ENCODE assay signal across 26 cellular contexts in the genomic region with DNA sequence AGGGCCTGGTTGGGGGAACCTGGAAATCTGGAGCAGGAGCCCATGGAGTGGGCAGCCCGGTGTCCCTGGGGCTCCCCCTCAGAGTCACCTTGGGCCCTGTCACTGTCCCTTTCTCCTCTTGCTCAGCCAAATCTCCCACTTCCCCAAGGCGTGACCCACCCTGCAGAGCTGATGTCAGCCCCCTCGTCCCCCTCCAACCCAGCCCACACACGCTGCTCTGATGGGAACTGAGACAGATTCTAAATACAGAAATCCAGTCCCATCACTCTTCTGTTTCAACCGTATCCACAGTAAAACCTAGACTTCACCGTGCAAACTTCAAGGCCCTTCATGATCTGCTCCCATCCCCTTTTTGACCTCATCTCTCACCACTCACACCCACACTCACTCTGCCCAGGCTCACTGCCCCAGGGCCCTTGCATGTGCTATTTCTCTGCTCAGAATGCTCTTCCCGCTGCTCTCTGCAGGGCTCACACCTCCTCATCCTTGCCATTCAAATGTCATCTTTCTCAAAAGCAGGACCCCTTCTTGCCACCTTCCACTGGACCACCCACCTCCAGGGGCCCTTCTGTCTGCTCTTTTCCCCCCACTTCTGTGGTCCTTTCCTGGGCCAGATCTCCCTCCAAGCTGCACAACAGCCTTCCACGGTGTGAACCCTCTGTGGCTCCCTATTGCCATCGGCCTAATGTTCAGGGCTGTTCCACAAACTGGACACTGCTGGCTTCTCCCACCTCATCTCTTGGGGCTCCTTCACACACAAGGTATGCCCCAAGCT. TPM values are rescaled to one million over a fixed set of nuclear protein-coding genes. Genes with fewer than 3 reads are reported as not detected.
DNase-seq lines count a peak whose midpoint lies in the region; ATAC-seq, FAIRE-seq and TF ChIP-seq lines count a peak whose summit lies in the region.
"Had no signal": no experiment of that assay in that cellular context is flagged by ENCODE, and none has a peak within 500 bp of the region (broad histone marks: within the 10 kb centered on the region; RNA-seq: fewer than 3 reads in every experiment).

No MANE protein-coding gene starts in this region.

- H3K9ac ChIP-seq in liver (ENCODE audit: low read depth in 1 of 2, low read length in 2 of 2): no peak overlapping the region
- H3K9ac ChIP-seq: KMS-11 had no signal

- H3K36me3 ChIP-seq in liver (ENCODE audit: control insufficient read depth in 4 of 4, insufficient read depth in 3 of 4, low read depth in 1 of 4, low read length in 3 of 4) (peaks cover 5 to 50% (median 39%) of the 10 kb centered on the region in 4 donors), tibial artery (peaks cover 57 to 71% (median 57%) of the 10 kb centered on the region in 3 donors)

- WGBS in liver: 86% methylated on average over 9 of the region's 9 CpGs

- TF ChIP-seq RAD21 in liver (IDR thresholded peaks at IDR 0.05): no peak

- intact Hi-C loops in dendritic cell treated with granulocyte-macrophage colony-stimulating factor and Interleukin-4, amounts not matched to agents 40 ng/mL and 50 ng/mL, for 4 days (cut with micrococcal nuclease): no loop called here
- intact Hi-C loops in tibial artery (cut with DNase I; ENCODE audit: low total_unique reads): no loop called here

- H3K27ac Mint-ChIP-seq in dendritic cell treated with granulocyte-macrophage colony-stimulating factor and Interleukin-4, amounts not matched to agents 40 ng/mL and 50 ng/mL, for 4 days: peak overlapping the region; percentile 25
- H3K27ac Mint-ChIP-seq: activated T-cell treated with anti-CD3 and anti-CD28 coated beads, Interleukin-2, amount 50 U/mL, for 24 hours; stimulated activated naive CD8-positive, alpha-beta T cell treated with anti-CD3 and anti-CD28 coated beads, Interleukin-15, Interleukin-2, amounts not matched to agents 100 ng/mL and 50 ng/mL, for 24 hours had no signal

- FAIRE-seq in GM12891 (lab: Jason Lieb, UNC): no peak

- H3K4me3 ChIP-seq in liver (ENCODE audit: low read depth in 1 of 3, low read length in 3 of 3) (no peak overlapping the region), tibial artery (no peak overlapping the region)
- H3K4me3 ChIP-seq: body of pancreas, psoas muscle had no signal

- H3K9me3 ChIP-seq in liver (ENCODE audit: control insufficient read depth in 4 of 4, low read length in 3 of 4) (no peaks in the 10 kb centered on the region), tibial artery (no peaks in the 10 kb centered on the region)
- H3K9me3 ChIP-seq: body of pancreas, Caco-2, psoas muscle had no signal

- TF ChIP-seq CTCF in liver (IDR thresholded peaks at IDR 0.05; ENCODE audit: low read depth, low read length, missing input control) (no peak), tibial artery (IDR thresholded peaks at IDR 0.05) (no peak)

- H3K27me3 ChIP-seq in liver (ENCODE audit: control insufficient read depth in 4 of 4, insufficient read depth in 4 of 4, low read length in 3 of 4): no peaks in the 10 kb centered on the region
- no peaks in the 10 kb centered on the region for H3K27me3 ChIP-seq in tibial artery
- H3K27me3 ChIP-seq: body of pancreas had no signal

- H3K4me1 ChIP-seq in liver (ENCODE audit: control insufficient read depth in 4 of 4, insufficient read depth in 4 of 4, low read length in 3 of 4) (peaks cover 14 to 92% (median 71%) of the 10 kb centered on the region in 4 donors), tibial artery (peaks cover 14 to 72% (median 61%) of the 10 kb centered on the region in 4 donors)

- no peak for ATAC-seq in HG03469 (IDR thresholded peaks at IDR 0.05; ENCODE audit: unreplicated experiment)
- ATAC-seq: body of pancreas, psoas muscle had no signal

- H3K27ac ChIP-seq in liver (ENCODE audit: low read depth in 1 of 2, low read length in 2 of 2) (peak overlapping the region; percentile 13 to 36), tibial artery (peak overlapping the region; percentile 53 to 84)
- H3K27ac ChIP-seq: body of pancreas, KMS-11, psoas muscle, VCaP had no signal

- DNase-seq in GM12891 (ENCODE audit: insufficient read length, low spot score) (no peak), tibial artery (no peak), SW 1271 (lab: John Stamatoyannopoulos, UW) (no peak), DMS79 (lab: John Stamatoyannopoulos, UW) (no peak)
- DNase-seq: activated CD4-positive, alpha-beta T cell treated with anti-CD3 and anti-CD28 coated beads for 48 hours; activated naive CD4-positive, alpha-beta T cell; activated T-cell treated with anti-CD3 and anti-CD28 coated beads, Interleukin-2, amount 50 U/mL, for 24 hours; body of pancreas; Caco-2; DND-41; effector CD4-positive, alpha-beta T cell; erythroblast; H9; mesenchymal stem cell; MM.1S; NCI-H1417 treated with DMSO at 0.1 percent for 48 hours; NCI-H2107; NCI-H446 treated with DMSO at 0.1 percent for 48 hours had no signal

- H3K9me3 Mint-ChIP-seq in dendritic cell treated with granulocyte-macrophage colony-stimulating factor and Interleukin-4, amounts not matched to agents 40 ng/mL and 50 ng/mL, for 4 days: no peaks in the 10 kb centered on the region
- H3K9me3 Mint-ChIP-seq: activated T-cell treated with anti-CD3 and anti-CD28 coated beads, Interleukin-2, amount 50 U/mL, for 24 hours; H9; stimulated activated naive CD8-positive, alpha-beta T cell treated with anti-CD3 and anti-CD28 coated beads, Interleukin-15, Interleukin-2, amounts not matched to agents 100 ng/mL and 50 ng/mL, for 24 hours had no signal

- H3K4me3 Mint-ChIP-seq in dendritic cell treated with granulocyte-macrophage colony-stimulating factor and Interleukin-4, amounts not matched to agents 40 ng/mL and 50 ng/mL, for 4 days: no peak overlapping the region
- H3K4me3 Mint-ChIP-seq: activated T-cell treated with anti-CD3 and anti-CD28 coated beads, Interleukin-2, amount 50 U/mL, for 24 hours; H9; stimulated activated naive CD8-positive, alpha-beta T cell treated with anti-CD3 and anti-CD28 coated beads, Interleukin-15, Interleukin-2, amounts not matched to agents 100 ng/mL and 50 ng/mL, for 24 hours had no signal

- H3K27me3 Mint-ChIP-seq in dendritic cell treated with granulocyte-macrophage colony-stimulating factor and Interleukin-4, amounts not matched to agents 40 ng/mL and 50 ng/mL, for 4 days: peaks cover 2% of the 10 kb centered on the region

- H3K36me3 Mint-ChIP-seq in dendritic cell treated with granulocyte-macrophage colony-stimulating factor and Interleukin-4, amounts not matched to agents 40 ng/mL and 50 ng/mL, for 4 days (ENCODE audit: low read depth): no peaks in the 10 kb centered on the region

- TF ChIP-seq POLR2A in GM12891 (IDR thresholded peaks at IDR 0.05; ENCODE audit: low read depth, low read length): no peak

- peaks cover 88% of the 10 kb centered on the region for H3K4me1 Mint-ChIP-seq in dendritic cell treated with granulocyte-macrophage colony-stimulating factor and Interleukin-4, amounts not matched to agents 40 ng/mL and 50 ng/mL, for 4 days (ENCODE audit: low read depth)

TF ChIP-seq in GM12891, 5 proteins besides CTCF, POLR2A, EP300 and RAD21:
- 0 out of 2 replicates have a peak, but pooled peaks have one; percentile 12 for TF ChIP-seq SPI1 (IDR thresholded peaks at IDR 0.05; ENCODE audit: low read depth, low read length)
- TF ChIP-seq POLR2AphosphoS5 (IDR thresholded peaks at IDR 0.05; ENCODE audit: low read depth, low read length): no peak
- no peak for TF ChIP-seq TAF1 (IDR thresholded peaks at IDR 0.05; ENCODE audit: low read depth, low read length)
- no peak for TF ChIP-seq PAX5 (IDR thresholded peaks at IDR 0.05; ENCODE audit: insufficient read depth, low read length, severe bottlenecking)

TF ChIP-seq in liver, 16 proteins besides CTCF, POLR2A, EP300 and RAD21:
- TF ChIP-seq, protein P1, sequence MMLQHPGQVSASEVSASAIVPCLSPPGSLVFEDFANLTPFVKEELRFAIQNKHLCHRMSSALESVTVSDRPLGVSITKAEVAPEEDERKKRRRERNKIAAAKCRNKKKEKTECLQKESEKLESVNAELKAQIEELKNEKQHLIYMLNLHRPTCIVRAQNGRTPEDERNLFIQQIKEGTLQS (IDR thresholded peaks at IDR 0.05): no peak
- TF ChIP-seq NR2F2 (IDR thresholded peaks at IDR 0.05) (no peak), HNF4G (IDR thresholded peaks at IDR 0.05) (no peak), SP1 (IDR thresholded peaks at IDR 0.05) (no peak), EGR1 (IDR thresholded peaks at IDR 0.05; ENCODE audit: low read depth in 2 of 2) (no peak), YY1 (IDR thresholded peaks at IDR 0.05) (no peak), FOXA1 (IDR thresholded peaks at IDR 0.05) (no peak), JUND (IDR thresholded peaks at IDR 0.05) (no peak), GABPA (IDR thresholded peaks at IDR 0.05 in 1 of 2, conservative IDR thresholded peaks at IDR 0.05 in 1 of 2) (no peak)

RNA-seq across cellular contexts. Expression of a gene that starts 16.6 kb away (rescaled TPM):
- polyA plus RNA-seq in GM12891 (2012; ENCODE audit: low read depth, missing spikeins): 1.5 TPM
- 100 to 1,000 TPM; 120 to 260 TPM for total RNA-seq in liver
- polyA plus RNA-seq in liver: 100 to 1,000 TPM; 106 to 375 TPM
- total RNA-seq: activated CD8-positive, alpha-beta memory T cell treated with anti-CD3 and anti-CD28 coated beads for 36 hours had no signal
